8 cellular contexts compared by ENCODE assay signal in the genomic region with DNA sequence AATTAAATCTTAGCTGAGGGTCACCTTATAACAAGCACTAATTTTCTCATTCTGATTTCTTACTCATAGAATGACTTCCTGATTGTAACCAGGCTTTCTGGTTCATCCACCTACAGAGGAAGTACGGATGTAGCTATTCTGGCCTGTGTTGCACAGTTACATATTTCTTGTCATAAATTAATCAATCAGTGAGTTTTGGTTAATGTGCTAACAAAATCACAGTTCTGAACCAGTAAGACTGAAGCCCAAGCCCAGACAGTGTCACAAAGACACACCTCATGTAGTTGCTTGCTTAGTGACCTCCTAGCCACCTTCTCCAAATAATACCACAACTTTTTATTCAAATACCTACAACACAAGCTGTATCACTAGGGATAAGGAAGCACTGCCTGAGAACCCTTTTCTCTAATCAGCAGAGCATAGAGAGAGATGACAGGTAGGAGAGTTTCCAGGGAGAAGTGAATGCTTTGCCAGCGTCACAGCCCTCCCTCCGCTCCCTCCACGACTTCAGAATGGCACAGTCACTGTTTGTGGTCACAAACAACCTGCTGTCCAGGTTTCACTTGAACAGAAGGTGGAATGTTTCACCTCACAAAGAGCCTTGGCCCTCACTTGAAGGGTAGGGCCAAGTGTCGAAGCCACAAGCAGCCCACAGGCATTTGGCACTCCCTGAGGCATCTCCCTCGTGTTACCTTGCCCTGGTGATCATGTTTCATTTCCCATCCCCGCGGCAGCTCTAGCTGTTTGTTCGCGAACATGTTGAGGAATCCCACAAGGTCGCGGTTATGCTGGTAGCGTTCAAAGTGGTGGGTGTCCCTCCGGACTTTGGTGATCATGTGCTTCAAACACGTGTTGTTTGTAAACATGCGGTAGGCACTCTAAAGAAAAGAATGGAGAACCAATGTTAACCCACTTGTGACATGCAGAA.
DNase-seq lines count a peak whose midpoint lies in the region; ATAC-seq and TF ChIP-seq lines count a peak whose summit lies in the region.

No MANE protein-coding gene starts in this region.

- peak overlapping the region; percentile 68 for H3K9ac ChIP-seq in mammary epithelial cell (ENCODE audit: insufficient read depth, low read length)

- H3K36me3 ChIP-seq in mammary epithelial cell (ENCODE audit: insufficient read depth, low read length) (no peaks in the 10 kb centered on the region), gastrocnemius medialis (no peaks in the 10 kb centered on the region), BE2C (no peaks in the 10 kb centered on the region)

- dilution Hi-C loops in mammary epithelial cell (cut with HindIII; ENCODE audit: low sequenced_read_pairs): loop anchor here (5.0 kb wide), 2 partner anchors 60 to 125 kb away; no protein-coding TSS in a partner anchor

- H3K79me2 ChIP-seq in mammary epithelial cell (ENCODE audit: insufficient read depth, low read length): no peaks in the 10 kb centered on the region

- CTCF ChIA-PET in mammary epithelial cell (lab: Charles Lee; ENCODE audit: low non-redundant PET): no interaction called here

- ATAC-seq in HG03571 (IDR thresholded peaks at IDR 0.05; ENCODE audit: unreplicated experiment) (peak; percentile 67), gastrocnemius medialis (peak; percentile 72 to 82)

- no peaks in the 10 kb centered on the region for H3K27me3 ChIP-seq in mammary epithelial cell (ENCODE audit: insufficient read depth, low read length)
- no peaks in the 10 kb centered on the region for H3K27me3 ChIP-seq in gastrocnemius medialis
- H3K27me3 ChIP-seq in BE2C: no peaks in the 10 kb centered on the region

- 3% methylated on average over 16 of the region's 16 CpGs for WGBS in mammary epithelial cell (ENCODE audit: low coverage, missing lambda C conversion rate)

- in situ Hi-C loops in mammary epithelial cell (cut with MboI; ENCODE audit: low sequenced_read_pairs in 2 of 2): loop anchor here in 1 of 2 donors (10.0 to 25.0 kb wide), 2 partner anchors 207 to 470 kb away; no protein-coding TSS in a partner anchor
- in situ Hi-C loops in gastrocnemius medialis (cut with MboI; ENCODE audit: low sequenced_read_pairs in 4 of 4): loop anchor here in 2 of 4 donors (10.0 to 25.0 kb wide), 2 partner anchors 163 to 205 kb away; no protein-coding TSS in a partner anchor

- H3K4me3 ChIP-seq in mammary epithelial cell (replicated peaks in 1 of 3; ENCODE audit: insufficient read depth in 1 of 3, low read depth in 2 of 3, low read length in 3 of 3): peak overlapping the region in 1 of 3 experiments; percentile 10
- H3K4me3 ChIP-seq in gastrocnemius medialis: no peak overlapping the region
- no peak overlapping the region for H3K4me3 ChIP-seq in BE2C (ENCODE audit: low read depth, low read length)

- BruUV-seq in mammary epithelial cell (replicated peaks; lab: Mats Ljungman, UMichigan): TSS peak; percentile 93

- DNase-seq in NCI-H2196 (lab: John Stamatoyannopoulos, UW; ENCODE audit: unreplicated experiment) (peak; percentile 10), NCI-H2196 treated with DMSO at 0.1 percent for 48 hours (lab: John Stamatoyannopoulos, UW; ENCODE audit: unreplicated experiment) (no peak), mammary epithelial cell (peak; percentile 97), gastrocnemius medialis (peak; percentile 28 to 40), BE2C (no peak), cortex of kidney (lab: John Stamatoyannopoulos, UW) (no peak)
- no peak for DNase-seq in stimulated activated CD4-positive, alpha-beta T cell treated with anti-CD3 and anti-CD28 coated beads, Interleukin-2, amount 100 ng/mL, for 24 hours

- TF ChIP-seq CTCF in mammary epithelial cell (conservative IDR thresholded peaks at IDR 0.05 in 1 of 2, IDR thresholded peaks at IDR 0.05 in 1 of 2; ENCODE audit: extremely low read depth in 1 of 2, insufficient read depth in 1 of 2, low read depth in 1 of 2, low read length in 2 of 2): no peak
- no peak for TF ChIP-seq CTCF in gastrocnemius medialis (IDR thresholded peaks at IDR 0.05 in 4 of 5, conservative IDR thresholded peaks at IDR 0.05 in 1 of 5)
- no peak for TF ChIP-seq CTCF in BE2C (IDR thresholded peaks at IDR 0.05; ENCODE audit: low read depth, low read length)

- peak overlapping the region; percentile 91 for H3K27ac ChIP-seq in mammary epithelial cell (ENCODE audit: insufficient read depth, low read depth, low read length)
- no peak overlapping the region for H3K27ac ChIP-seq in gastrocnemius medialis

- H2AFZ ChIP-seq in mammary epithelial cell (ENCODE audit: low read depth, low read length): peak overlapping the region; percentile 42

- H4K20me1 ChIP-seq in mammary epithelial cell (ENCODE audit: insufficient read depth, low read length): no peaks in the 10 kb centered on the region

- H3K4me1 ChIP-seq in mammary epithelial cell (ENCODE audit: insufficient read depth, low read length): peaks cover 51% of the 10 kb centered on the region
- peaks cover 9 to 30% of the 10 kb centered on the region in 2 donors for H3K4me1 ChIP-seq in gastrocnemius medialis
- no peaks in the 10 kb centered on the region; the same call in 1 of the 2 replicates for H3K4me1 ChIP-seq in BE2C

- intact Hi-C loops in mammary epithelial cell (cut with micrococcal nuclease) (loop anchor here (2.0 to 10.0 kb wide), 4 partner anchors 59 to 343 kb away; a partner anchor contains a TSS), gastrocnemius medialis (cut with DNase I; ENCODE audit: low total_unique reads) (no loop called here)

- no peak for TF ChIP-seq POLR2A in gastrocnemius medialis (IDR thresholded peaks at IDR 0.05)

- H3K4me2 ChIP-seq in mammary epithelial cell (ENCODE audit: insufficient read depth, low read depth, low read length): peak overlapping the region; percentile 67

- H3K9me3 ChIP-seq in mammary epithelial cell (replicated peaks; ENCODE audit: insufficient read depth, low read length) (no peaks in the 10 kb centered on the region), gastrocnemius medialis (no peaks in the 10 kb centered on the region), BE2C (no peaks in the 10 kb centered on the region)

Comparison
In these comparisons a context has a peak if more than half of its experiments do, and no peak if none do; other contexts are left out.
1. DNase-seq: peak in NCI-H2196 (single experiment), mammary epithelial cell (single experiment) and gastrocnemius medialis (2 of 2); none in NCI-H2196 treated with DMSO at 0.1 percent for 48 hours (single experiment), BE2C (single experiment), stimulated activated CD4-positive, alpha-beta T cell treated with anti-CD3 and anti-CD28 coated beads, Interleukin-2, amount 100 ng/mL, for 24 hours (0 of 2) and cortex of kidney (single experiment).